ENCODE assay signal across 31 cellular contexts in genomic region chr2:70322518-70322917, GRCh38.
"Had no signal": no experiment of that assay in that cellular context is flagged by ENCODE, and none has a peak within 500 bp of the region (broad histone marks: within the 10 kb centered on the region; RNA-seq: fewer than 3 reads in every experiment).

No MANE protein-coding gene starts in this region.

- H3K4me3 ChIP-seq: ascending aorta, coronary artery, dorsolateral prefrontal cortex, esophagus muscularis mucosa, gastroesophageal sphincter, heart right ventricle had no signal

- H3K4me3 Mint-ChIP-seq: activated B cell treated with CpG ODN at 0.5 μM for 24 hours; activated CD4-positive, alpha-beta T cell treated with anti-CD3 and anti-CD28 coated beads, Interleukin-2, amount 10 ng/mL, durations not matched to agents 7 days and 5 days; activated naive CD8-positive, alpha-beta T cell; activated T-cell treated with anti-CD3 and anti-CD28 coated beads, Interleukin-2, amount 50 U/mL, for 24 hours; activated T-cell treated with anti-CD3 and anti-CD28 coated beads, Interleukin-2, amount 50 U/mL, for 72 hours; brain; central memory CD8-positive, alpha-beta T cell; dendritic cell treated with granulocyte-macrophage colony-stimulating factor and Interleukin-4, amounts not matched to agents 40 ng/mL and 50 ng/mL, for 4 days; endodermal cell; T-helper 17 cell; T-helper 2 cell treated with Interferon-gamma antibody and Interleukin-4, amounts not matched to agents 5 μg/mL and 100 μg/mL, for 36 hours had no signal

- H3K4me1 ChIP-seq: ascending aorta, esophagus muscularis mucosa, gastroesophageal sphincter, heart right ventricle had no signal

- H3K9me3 ChIP-seq: ascending aorta, esophagus muscularis mucosa, gastroesophageal sphincter, heart right ventricle had no signal

- H3K4me1 Mint-ChIP-seq: activated B cell treated with CpG ODN at 0.5 μM for 24 hours; activated CD4-positive, alpha-beta T cell treated with anti-CD3 and anti-CD28 coated beads, Interleukin-2, amount 10 ng/mL, durations not matched to agents 7 days and 5 days; brain; central memory CD8-positive, alpha-beta T cell; endodermal cell had no signal

- H3K36me3 ChIP-seq: ascending aorta, esophagus muscularis mucosa, gastroesophageal sphincter, heart right ventricle, WERI-Rb-1 had no signal

- H3K27ac Mint-ChIP-seq: activated B cell treated with CpG ODN at 0.5 μM for 24 hours; activated CD4-positive, alpha-beta T cell treated with anti-CD3 and anti-CD28 coated beads, Interleukin-2, amount 10 ng/mL, durations not matched to agents 7 days and 5 days; activated naive CD8-positive, alpha-beta T cell; activated T-cell treated with anti-CD3 and anti-CD28 coated beads, Interleukin-2, amount 50 U/mL, for 24 hours; activated T-cell treated with anti-CD3 and anti-CD28 coated beads, Interleukin-2, amount 50 U/mL, for 72 hours; brain; dendritic cell treated with granulocyte-macrophage colony-stimulating factor and Interleukin-4, amounts not matched to agents 40 ng/mL and 50 ng/mL, for 4 days; endodermal cell; T-helper 17 cell; T-helper 2 cell treated with Interferon-gamma antibody and Interleukin-4, amounts not matched to agents 5 μg/mL and 100 μg/mL, for 36 hours had no signal

- ATAC-seq: activated CD4-positive, CD25-positive, alpha-beta regulatory T cell treated with anti-CD3 and anti-CD28 coated beads, Interleukin-2, amount 50 U/mL, for 24 hours; activated T-cell treated with anti-CD3 and anti-CD28 coated beads, Interleukin-2, amount 50 U/mL, for 72 hours; gastroesophageal sphincter; heart right ventricle; T-helper 17 cell had no signal

- H3K27ac ChIP-seq: ascending aorta, coronary artery, dorsolateral prefrontal cortex, esophagus muscularis mucosa, gastroesophageal sphincter, heart right ventricle, WERI-Rb-1 had no signal

- H3K36me3 Mint-ChIP-seq: activated naive CD8-positive, alpha-beta T cell; brain had no signal

- DNase-seq: activated B cell treated with CpG ODN at 0.5 μM for 24 hours; activated CD4-positive, alpha-beta T cell treated with anti-CD3 and anti-CD28 coated beads, Interleukin-2, amount 10 ng/mL, durations not matched to agents 7 days and 5 days; activated CD4-positive, alpha-beta T cell treated with anti-CD3 and anti-CD28 coated beads, Interleukin-2, amount 50 U/mL, for 4 hours; activated CD8-positive, alpha-beta memory T cell treated with anti-CD3 and anti-CD28 coated beads, Interleukin-2, amount 50 U/mL, for 48 hours; activated effector memory CD4-positive, alpha-beta T cell treated with Interleukin-2 at 50 U/mL for 16 hours; activated gamma-delta T cell treated with Interleukin-2 at 50 U/mL for 16 hours; activated naive CD4-positive, alpha-beta T cell treated with anti-CD3 and anti-CD28 coated beads, Interleukin-2, amount 50 U/mL, for 16 hours; activated naive CD4-positive, alpha-beta T cell treated with Interleukin-2 at 50 U/mL for 16 hours; activated T-cell treated with anti-CD3 and anti-CD28 coated beads for 4 hours; activated T-cell treated with anti-CD3 and anti-CD28 coated beads, Interleukin-2, amount 50 U/mL, for 24 hours; activated T-cell treated with anti-CD3 and anti-CD28 coated beads, Interleukin-2, amount 50 U/mL, for 72 hours; dorsolateral prefrontal cortex; effector memory CD4-positive, alpha-beta T cell; endodermal cell; erythroblast; foreskin melanocyte; heart right ventricle; T-helper 1 cell; T-helper 17 cell; T1000; WERI-Rb-1 had no signal

- H3K9me3 Mint-ChIP-seq: activated B cell treated with CpG ODN at 0.5 μM for 24 hours; activated CD4-positive, alpha-beta T cell treated with anti-CD3 and anti-CD28 coated beads, Interleukin-2, amount 10 ng/mL, durations not matched to agents 7 days and 5 days; activated T-cell treated with anti-CD3 and anti-CD28 coated beads, Interleukin-2, amount 50 U/mL, for 24 hours; activated T-cell treated with anti-CD3 and anti-CD28 coated beads, Interleukin-2, amount 50 U/mL, for 72 hours; brain; central memory CD8-positive, alpha-beta T cell; dendritic cell treated with granulocyte-macrophage colony-stimulating factor and Interleukin-4, amounts not matched to agents 40 ng/mL and 50 ng/mL, for 4 days; endodermal cell; T-helper 2 cell treated with Interferon-gamma antibody and Interleukin-4, amounts not matched to agents 5 μg/mL and 100 μg/mL, for 36 hours had no signal

- H3K27me3 ChIP-seq: ascending aorta had no signal
